8 cellular contexts compared by ENCODE assay signal in genomic region chr17:48542114-48542955, GRCh38. TPM values are rescaled to one million over a fixed set of nuclear protein-coding genes. Genes with fewer than 3 reads are reported as not detected.
DNase-seq lines count a peak whose midpoint lies in the region; ATAC-seq lines count a peak whose summit lies in the region.

No MANE protein-coding gene starts in this region.

- peak overlapping the region; percentile 96 for H3K4me3 Mint-ChIP-seq in activated naive CD8-positive, alpha-beta T cell treated with anti-CD3 and anti-CD28 coated beads, Interleukin-2, amount 10 ng/mL, durations not matched to agents 7 days and 5 days
- H3K4me3 Mint-ChIP-seq in stimulated activated memory B cell treated with anti-CD40 and anti-IgM and Interleukin-4, amounts not matched to agents 10 μg/mL and 1 μg/mL and 100 μg/mL, for 72 hours, result peak overlapping the region; percentile 88

- POLR2A ChIA-PET in activated naive CD8-positive, alpha-beta T cell treated with anti-CD3 and anti-CD28 coated beads, Interleukin-2, amount 10 ng/mL, durations not matched to agents 7 days and 5 days (lab: Charles Lee), result interaction anchor here (0.5 to 2.9 kb wide), 9 partner anchors 27 to 1186 kb away, joined by 3 to 21 read pairs (median 3); partner anchors contain the start of gene HOXB5

- peak; percentile 29 for DNase-seq in activated CD4-positive, alpha-beta T cell treated with anti-CD3 and anti-CD28 coated beads for 48 hours
- DNase-seq in activated CD4-positive, alpha-beta T cell treated with anti-CD3 and anti-CD28 coated beads for 1 hour, result no peak
- DNase-seq in activated naive CD8-positive, alpha-beta T cell treated with anti-CD3 and anti-CD28 coated beads, Interleukin-2, amount 10 ng/mL, durations not matched to agents 7 days and 5 days, result peak; percentile 52
- peak; percentile 26 for DNase-seq in iris pigment epithelial cell (ENCODE audit: low read depth)
- DNase-seq in NCI-H1092 (lab: John Stamatoyannopoulos, UW), result no peak
- no peak for DNase-seq in DMS53 treated with DMSO at 0.1 percent for 48 hours (lab: John Stamatoyannopoulos, UW; ENCODE audit: unreplicated experiment)
- DNase-seq in NCI-H1417 (lab: John Stamatoyannopoulos, UW), result no peak

- H3K4me1 Mint-ChIP-seq in activated naive CD8-positive, alpha-beta T cell treated with anti-CD3 and anti-CD28 coated beads, Interleukin-2, amount 10 ng/mL, durations not matched to agents 7 days and 5 days, result peaks cover 38% of the 10 kb centered on the region
- peaks cover 34% of the 10 kb centered on the region for H3K4me1 Mint-ChIP-seq in stimulated activated memory B cell treated with anti-CD40 and anti-IgM and Interleukin-4, amounts not matched to agents 10 μg/mL and 1 μg/mL and 100 μg/mL, for 72 hours

- no peaks in the 10 kb centered on the region for H3K9me3 Mint-ChIP-seq in activated naive CD8-positive, alpha-beta T cell treated with anti-CD3 and anti-CD28 coated beads, Interleukin-2, amount 10 ng/mL, durations not matched to agents 7 days and 5 days
- no peaks in the 10 kb centered on the region for H3K9me3 Mint-ChIP-seq in stimulated activated memory B cell treated with anti-CD40 and anti-IgM and Interleukin-4, amounts not matched to agents 10 μg/mL and 1 μg/mL and 100 μg/mL, for 72 hours

- ATAC-seq in activated naive CD8-positive, alpha-beta T cell treated with anti-CD3 and anti-CD28 coated beads, Interleukin-2, amount 10 ng/mL, durations not matched to agents 7 days and 5 days (ENCODE audit: low read depth), result no peak
- ATAC-seq in stimulated activated memory B cell treated with anti-CD40 and anti-IgM and Interleukin-4, amounts not matched to agents 10 μg/mL and 1 μg/mL and 100 μg/mL, for 72 hours, result no peak

- peak overlapping the region; percentile 96 for H3K27ac Mint-ChIP-seq in activated naive CD8-positive, alpha-beta T cell treated with anti-CD3 and anti-CD28 coated beads, Interleukin-2, amount 10 ng/mL, durations not matched to agents 7 days and 5 days
- H3K27ac Mint-ChIP-seq in stimulated activated memory B cell treated with anti-CD40 and anti-IgM and Interleukin-4, amounts not matched to agents 10 μg/mL and 1 μg/mL and 100 μg/mL, for 72 hours, result peak overlapping the region; percentile 87

- peaks cover 8% of the 10 kb centered on the region for H3K36me3 Mint-ChIP-seq in activated naive CD8-positive, alpha-beta T cell treated with anti-CD3 and anti-CD28 coated beads, Interleukin-2, amount 10 ng/mL, durations not matched to agents 7 days and 5 days
- H3K36me3 Mint-ChIP-seq in stimulated activated memory B cell treated with anti-CD40 and anti-IgM and Interleukin-4, amounts not matched to agents 10 μg/mL and 1 μg/mL and 100 μg/mL, for 72 hours, result no peaks in the 10 kb centered on the region

- H3K27me3 Mint-ChIP-seq in activated naive CD8-positive, alpha-beta T cell treated with anti-CD3 and anti-CD28 coated beads, Interleukin-2, amount 10 ng/mL, durations not matched to agents 7 days and 5 days, result peaks cover 22% of the 10 kb centered on the region
- H3K27me3 Mint-ChIP-seq in stimulated activated memory B cell treated with anti-CD40 and anti-IgM and Interleukin-4, amounts not matched to agents 10 μg/mL and 1 μg/mL and 100 μg/mL, for 72 hours, result peaks cover 86% of the 10 kb centered on the region

RNA-seq across cellular contexts. Expression of gene HOXB2, which starts 2.6 kb away (rescaled TPM):
- 10 to 100 TPM; 19.5 to 20.0 TPM for total RNA-seq in activated naive CD8-positive, alpha-beta T cell treated with anti-CD3 and anti-CD28 coated beads, Interleukin-2, amount 10 ng/mL, durations not matched to agents 7 days and 5 days

RNA-seq across cellular contexts. Expression of gene HOXB1, which starts 11.5 kb away (rescaled TPM):
- not detected for total RNA-seq in activated naive CD8-positive, alpha-beta T cell treated with anti-CD3 and anti-CD28 coated beads, Interleukin-2, amount 10 ng/mL, durations not matched to agents 7 days and 5 days

RNA-seq across cellular contexts. Expression of gene HOXB4, which starts 35.8 kb away (rescaled TPM):
- total RNA-seq in activated naive CD8-positive, alpha-beta T cell treated with anti-CD3 and anti-CD28 coated beads, Interleukin-2, amount 10 ng/mL, durations not matched to agents 7 days and 5 days, result 1 to 10 TPM; 5.3 to 6.4 TPM

RNA-seq across cellular contexts. Expression of gene HOXB3, which starts 47.7 kb away (rescaled TPM):
- 10 to 100 TPM; 10.5 to 13.6 TPM for total RNA-seq in activated naive CD8-positive, alpha-beta T cell treated with anti-CD3 and anti-CD28 coated beads, Interleukin-2, amount 10 ng/mL, durations not matched to agents 7 days and 5 days

RNA-seq across cellular contexts. Expression of gene HOXB5, which starts 51.2 kb away (rescaled TPM):
- total RNA-seq in activated naive CD8-positive, alpha-beta T cell treated with anti-CD3 and anti-CD28 coated beads, Interleukin-2, amount 10 ng/mL, durations not matched to agents 7 days and 5 days, result not detected

Comparison
In these comparisons a context has a peak if more than half of its experiments do, and no peak if none do; other contexts are left out.
1. DNase-seq: peak in activated CD4-positive, alpha-beta T cell treated with anti-CD3 and anti-CD28 coated beads for 48 hours (single experiment), activated naive CD8-positive, alpha-beta T cell treated with anti-CD3 and anti-CD28 coated beads, Interleukin-2, amount 10 ng/mL, durations not matched to agents 7 days and 5 days (single experiment) and iris pigment epithelial cell (single experiment); none in activated CD4-positive, alpha-beta T cell treated with anti-CD3 and anti-CD28 coated beads for 1 hour (single experiment), NCI-H1092 (single experiment), DMS53 treated with DMSO at 0.1 percent for 48 hours (single experiment) and NCI-H1417 (0 of 3).